Comparison of ENCODE assay signal across 1 cellular context in the genomic region with DNA sequence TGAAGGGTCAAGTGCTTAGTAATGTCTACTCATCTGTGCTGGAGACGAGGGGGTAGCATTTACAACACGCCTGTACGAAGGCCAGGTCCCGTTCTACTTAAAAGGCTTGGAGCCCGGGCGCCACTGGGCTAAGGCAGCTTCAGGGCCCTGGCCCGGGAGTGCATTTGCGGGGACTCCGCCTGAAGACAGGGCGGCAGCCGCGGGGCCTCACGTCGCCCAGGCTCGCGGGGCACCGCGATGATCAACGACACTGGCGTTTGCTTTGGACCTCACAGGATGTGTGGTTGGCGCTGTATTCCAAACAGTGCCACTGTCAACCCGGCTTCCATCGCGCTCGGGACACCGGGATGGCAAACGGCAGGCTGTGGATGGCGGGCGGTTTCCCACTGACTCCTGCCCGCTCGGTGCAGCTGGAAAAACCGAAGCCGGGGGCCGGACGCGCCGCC.
A peak's percentile ranks its signal among the peaks of the same experiment; 100 is the strongest.
TF ChIP-seq lines count a peak whose summit lies in the region.

No MANE protein-coding gene starts in this region.

TF ChIP-seq in HepG2, 621 proteins besides CTCF, POLR2A, EP300 and RAD21 (continued from another document and continues in another):
- TF ChIP-seq, protein P1, sequence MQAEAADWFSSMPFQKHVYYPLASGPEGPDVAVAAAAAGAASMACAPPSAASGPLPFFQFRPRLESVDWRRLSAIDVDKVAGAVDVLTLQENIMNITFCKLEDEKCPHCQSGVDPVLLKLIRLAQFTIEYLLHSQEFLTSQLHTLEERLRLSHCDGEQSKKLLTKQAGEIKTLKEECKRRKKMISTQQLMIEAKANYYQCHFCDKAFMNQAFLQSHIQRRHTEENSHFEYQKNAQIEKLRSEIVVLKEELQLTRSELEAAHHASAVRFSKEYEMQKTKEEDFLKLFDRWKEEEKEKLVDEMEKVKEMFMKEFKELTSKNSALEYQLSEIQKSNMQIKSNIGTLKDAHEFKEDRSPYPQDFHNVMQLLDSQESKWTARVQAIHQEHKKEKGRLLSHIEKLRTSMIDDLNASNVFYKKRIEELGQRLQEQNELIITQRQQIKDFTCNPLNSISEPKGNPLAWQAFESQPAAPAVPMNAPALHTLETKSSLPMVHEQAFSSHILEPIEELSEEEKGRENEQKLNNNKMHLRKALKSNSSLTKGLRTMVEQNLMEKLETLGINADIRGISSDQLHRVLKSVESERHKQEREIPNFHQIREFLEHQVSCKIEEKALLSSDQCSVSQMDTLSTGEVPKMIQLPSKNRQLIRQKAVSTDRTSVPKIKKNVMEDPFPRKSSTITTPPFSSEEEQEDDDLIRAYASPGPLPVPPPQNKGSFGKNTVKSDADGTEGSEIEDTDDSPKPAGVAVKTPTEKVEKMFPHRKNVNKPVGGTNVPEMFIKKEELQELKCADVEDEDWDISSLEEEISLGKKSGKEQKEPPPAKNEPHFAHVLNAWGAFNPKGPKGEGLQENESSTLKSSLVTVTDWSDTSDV (CRISPR knock-in tag; IDR thresholded peaks at IDR 0.05) = no peak
- TF ChIP-seq GABPB1 (CRISPR knock-in tag; IDR thresholded peaks at IDR 0.05) (peak; percentile 43; the same call in 1 of the 2 replicates), ZFP36 (IDR thresholded peaks at IDR 0.05; ENCODE audit: borderline replicate concordance, low read depth, low read length, partially characterized antibody) (no peak), ZNF615 (CRISPR knock-in tag; IDR thresholded peaks at IDR 0.05; ENCODE audit: borderline replicate concordance) (no peak), ARNTL (CRISPR knock-in tag; IDR thresholded peaks at IDR 0.05) (no peak), ZBTB42 (CRISPR knock-in tag; IDR thresholded peaks at IDR 0.05) (no peak), MEF2D (CRISPR knock-in tag; IDR thresholded peaks at IDR 0.05) (0 out of 2 replicates have a peak, but pooled peaks have one; percentile 37), STAG1 (CRISPR knock-in tag; IDR thresholded peaks at IDR 0.05) (no peak), ADNP (CRISPR knock-in tag; IDR thresholded peaks at IDR 0.05) (no peak), IKZF1 (IDR thresholded peaks at IDR 0.05) (no peak), SNAI1 (CRISPR knock-in tag; IDR thresholded peaks at IDR 0.05; ENCODE audit: borderline replicate concordance) (no peak), ZNF230 (CRISPR knock-in tag; IDR thresholded peaks at IDR 0.05) (peak; percentile 48; the same call in 1 of the 2 replicates), EZH2 (conservative IDR thresholded peaks at IDR 0.05; ENCODE audit: low read depth, low read length) (no peak), ZNF652 (CRISPR knock-in tag; IDR thresholded peaks at IDR 0.05; ENCODE audit: borderline replicate concordance, low read depth) (no peak), BRD4 (CRISPR knock-in tag; IDR thresholded peaks at IDR 0.05) (no peak), ZNF567 (CRISPR knock-in tag; IDR thresholded peaks at IDR 0.05; ENCODE audit: borderline replicate concordance) (no peak), ZNF549 (CRISPR knock-in tag; IDR thresholded peaks at IDR 0.05) (no peak), ZNF468 (CRISPR knock-in tag; IDR thresholded peaks at IDR 0.05) (no peak), PHB2 (IDR thresholded peaks at IDR 0.05; ENCODE audit: partially characterized antibody) (no peak), JARID2 (CRISPR knock-in tag; IDR thresholded peaks at IDR 0.05; ENCODE audit: insufficient replicate concordance) (no peak), SP5 (CRISPR knock-in tag; IDR thresholded peaks at IDR 0.05; ENCODE audit: borderline replicate concordance, low read depth) (no peak), TCF7 (IDR thresholded peaks at IDR 0.05; ENCODE audit: low read depth) (no peak), ZNF781 (CRISPR knock-in tag; IDR thresholded peaks at IDR 0.05; ENCODE audit: borderline replicate concordance, not compliant biosample characterization) (no peak), SSRP1 (CRISPR knock-in tag; IDR thresholded peaks at IDR 0.05) (no peak), SP2 (CRISPR knock-in tag; IDR thresholded peaks at IDR 0.05) (no peak), HOXA3 (CRISPR knock-in tag; IDR thresholded peaks at IDR 0.05) (no peak), ZFP36L2 (CRISPR knock-in tag; IDR thresholded peaks at IDR 0.05) (no peak), ZNF563 (CRISPR knock-in tag; IDR thresholded peaks at IDR 0.05) (no peak), ZBTB8A (CRISPR knock-in tag; IDR thresholded peaks at IDR 0.05; ENCODE audit: borderline replicate concordance, low read depth) (0 out of 2 replicates have a peak, but pooled peaks have one; percentile 48), SOX6 (IDR thresholded peaks at IDR 0.05) (no peak), SOX6 (CRISPR knock-in tag; IDR thresholded peaks at IDR 0.05) (no peak; the same call in 1 of the 2 replicates)
- TF ChIP-seq, protein P2, sequence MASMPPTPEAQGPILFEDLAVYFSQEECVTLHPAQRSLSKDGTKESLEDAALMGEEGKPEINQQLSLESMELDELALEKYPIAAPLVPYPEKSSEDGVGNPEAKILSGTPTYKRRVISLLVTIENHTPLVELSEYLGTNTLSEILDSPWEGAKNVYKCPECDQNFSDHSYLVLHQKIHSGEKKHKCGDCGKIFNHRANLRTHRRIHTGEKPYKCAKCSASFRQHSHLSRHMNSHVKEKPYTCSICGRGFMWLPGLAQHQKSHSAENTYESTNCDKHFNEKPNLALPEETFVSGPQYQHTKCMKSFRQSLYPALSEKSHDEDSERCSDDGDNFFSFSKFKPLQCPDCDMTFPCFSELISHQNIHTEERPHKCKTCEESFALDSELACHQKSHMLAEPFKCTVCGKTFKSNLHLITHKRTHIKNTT (CRISPR knock-in tag; IDR thresholded peaks at IDR 0.05) = no peak
- TF ChIP-seq, protein P3, sequence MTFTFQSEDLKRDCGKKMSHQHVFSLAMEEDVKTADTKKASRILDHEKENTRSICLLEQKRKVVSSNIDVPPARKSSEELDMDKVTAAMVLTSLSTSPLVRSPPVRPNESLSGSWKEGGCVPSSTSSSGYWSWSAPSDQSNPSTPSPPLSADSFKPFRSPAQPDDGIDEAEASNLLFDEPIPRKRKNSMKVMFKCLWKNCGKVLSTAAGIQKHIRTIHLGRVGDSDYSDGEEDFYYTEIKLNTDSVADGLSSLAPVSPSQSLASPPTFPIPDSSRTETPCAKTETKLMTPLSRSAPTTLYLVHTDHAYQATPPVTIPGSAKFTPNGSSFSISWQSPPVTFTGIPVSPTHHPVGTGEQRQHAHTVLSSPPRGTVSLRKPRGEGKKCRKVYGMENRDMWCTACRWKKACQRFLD (CRISPR knock-in tag; IDR thresholded peaks at IDR 0.05; ENCODE audit: borderline replicate concordance) = no peak; the same call in 1 of the 2 replicates
- TF ChIP-seq, protein P4, sequence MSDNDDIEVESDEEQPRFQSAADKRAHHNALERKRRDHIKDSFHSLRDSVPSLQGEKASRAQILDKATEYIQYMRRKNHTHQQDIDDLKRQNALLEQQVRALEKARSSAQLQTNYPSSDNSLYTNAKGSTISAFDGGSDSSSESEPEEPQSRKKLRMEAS (IDR thresholded peaks at IDR 0.05) = no peak
- TF ChIP-seq, protein P5, sequence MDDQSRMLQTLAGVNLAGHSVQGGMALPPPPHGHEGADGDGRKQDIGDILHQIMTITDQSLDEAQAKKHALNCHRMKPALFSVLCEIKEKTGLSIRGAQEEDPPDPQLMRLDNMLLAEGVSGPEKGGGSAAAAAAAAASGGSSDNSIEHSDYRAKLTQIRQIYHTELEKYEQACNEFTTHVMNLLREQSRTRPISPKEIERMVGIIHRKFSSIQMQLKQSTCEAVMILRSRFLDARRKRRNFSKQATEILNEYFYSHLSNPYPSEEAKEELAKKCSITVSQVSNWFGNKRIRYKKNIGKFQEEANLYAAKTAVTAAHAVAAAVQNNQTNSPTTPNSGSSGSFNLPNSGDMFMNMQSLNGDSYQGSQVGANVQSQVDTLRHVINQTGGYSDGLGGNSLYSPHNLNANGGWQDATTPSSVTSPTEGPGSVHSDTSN (CRISPR knock-in tag; IDR thresholded peaks at IDR 0.05; ENCODE audit: borderline replicate concordance) = no peak
- TF ChIP-seq, protein P6, sequence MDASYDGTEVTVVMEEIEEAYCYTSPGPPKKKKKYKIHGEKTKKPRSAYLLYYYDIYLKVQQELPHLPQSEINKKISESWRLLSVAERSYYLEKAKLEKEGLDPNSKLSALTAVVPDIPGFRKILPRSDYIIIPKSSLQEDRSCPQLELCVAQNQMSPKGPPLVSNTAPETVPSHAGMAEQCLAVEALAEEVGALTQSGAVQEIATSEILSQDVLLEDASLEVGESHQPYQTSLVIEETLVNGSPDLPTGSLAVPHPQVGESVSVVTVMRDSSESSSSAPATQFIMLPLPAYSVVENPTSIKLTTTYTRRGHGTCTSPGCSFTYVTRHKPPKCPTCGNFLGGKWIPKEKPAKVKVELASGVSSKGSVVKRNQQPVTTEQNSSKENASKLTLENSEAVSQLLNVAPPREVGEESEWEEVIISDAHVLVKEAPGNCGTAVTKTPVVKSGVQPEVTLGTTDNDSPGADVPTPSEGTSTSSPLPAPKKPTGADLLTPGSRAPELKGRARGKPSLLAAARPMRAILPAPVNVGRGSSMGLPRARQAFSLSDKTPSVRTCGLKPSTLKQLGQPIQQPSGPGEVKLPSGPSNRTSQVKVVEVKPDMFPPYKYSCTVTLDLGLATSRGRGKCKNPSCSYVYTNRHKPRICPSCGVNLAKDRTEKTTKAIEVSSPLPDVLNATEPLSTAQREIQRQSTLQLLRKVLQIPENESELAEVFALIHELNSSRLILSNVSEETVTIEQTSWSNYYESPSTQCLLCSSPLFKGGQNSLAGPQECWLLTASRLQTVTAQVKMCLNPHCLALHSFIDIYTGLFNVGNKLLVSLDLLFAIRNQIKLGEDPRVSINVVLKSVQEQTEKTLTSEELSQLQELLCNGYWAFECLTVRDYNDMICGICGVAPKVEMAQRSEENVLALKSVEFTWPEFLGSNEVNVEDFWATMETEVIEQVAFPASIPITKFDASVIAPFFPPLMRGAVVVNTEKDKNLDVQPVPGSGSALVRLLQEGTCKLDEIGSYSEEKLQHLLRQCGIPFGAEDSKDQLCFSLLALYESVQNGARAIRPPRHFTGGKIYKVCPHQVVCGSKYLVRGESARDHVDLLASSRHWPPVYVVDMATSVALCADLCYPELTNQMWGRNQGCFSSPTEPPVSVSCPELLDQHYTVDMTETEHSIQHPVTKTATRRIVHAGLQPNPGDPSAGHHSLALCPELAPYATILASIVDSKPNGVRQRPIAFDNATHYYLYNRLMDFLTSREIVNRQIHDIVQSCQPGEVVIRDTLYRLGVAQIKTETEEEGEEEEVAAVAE (CRISPR knock-in tag; IDR thresholded peaks at IDR 0.05; ENCODE audit: borderline replicate concordance) = no peak
- TF ChIP-seq, protein P7, sequence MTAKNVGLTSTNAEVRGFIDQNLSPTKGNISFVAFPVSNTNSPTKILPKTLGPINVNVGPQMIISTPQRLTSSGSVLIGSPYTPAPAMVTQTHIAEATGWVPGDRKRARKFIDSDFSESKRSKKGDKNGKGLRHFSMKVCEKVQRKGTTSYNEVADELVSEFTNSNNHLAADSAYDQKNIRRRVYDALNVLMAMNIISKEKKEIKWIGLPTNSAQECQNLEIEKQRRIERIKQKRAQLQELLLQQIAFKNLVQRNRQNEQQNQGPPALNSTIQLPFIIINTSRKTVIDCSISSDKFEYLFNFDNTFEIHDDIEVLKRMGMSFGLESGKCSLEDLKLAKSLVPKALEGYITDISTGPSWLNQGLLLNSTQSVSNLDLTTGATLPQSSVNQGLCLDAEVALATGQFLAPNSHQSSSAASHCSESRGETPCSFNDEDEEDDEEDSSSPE (CRISPR knock-in tag; IDR thresholded peaks at IDR 0.05) = no peak
- TF ChIP-seq, protein P8, sequence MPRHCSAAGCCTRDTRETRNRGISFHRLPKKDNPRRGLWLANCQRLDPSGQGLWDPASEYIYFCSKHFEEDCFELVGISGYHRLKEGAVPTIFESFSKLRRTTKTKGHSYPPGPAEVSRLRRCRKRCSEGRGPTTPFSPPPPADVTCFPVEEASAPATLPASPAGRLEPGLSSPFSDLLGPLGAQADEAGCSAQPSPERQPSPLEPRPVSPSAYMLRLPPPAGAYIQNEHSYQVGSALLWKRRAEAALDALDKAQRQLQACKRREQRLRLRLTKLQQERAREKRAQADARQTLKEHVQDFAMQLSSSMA (CRISPR knock-in tag; IDR thresholded peaks at IDR 0.05) = 0 out of 2 replicates have a peak, but pooled peaks have one; percentile 1
- TF ChIP-seq, protein P9, sequence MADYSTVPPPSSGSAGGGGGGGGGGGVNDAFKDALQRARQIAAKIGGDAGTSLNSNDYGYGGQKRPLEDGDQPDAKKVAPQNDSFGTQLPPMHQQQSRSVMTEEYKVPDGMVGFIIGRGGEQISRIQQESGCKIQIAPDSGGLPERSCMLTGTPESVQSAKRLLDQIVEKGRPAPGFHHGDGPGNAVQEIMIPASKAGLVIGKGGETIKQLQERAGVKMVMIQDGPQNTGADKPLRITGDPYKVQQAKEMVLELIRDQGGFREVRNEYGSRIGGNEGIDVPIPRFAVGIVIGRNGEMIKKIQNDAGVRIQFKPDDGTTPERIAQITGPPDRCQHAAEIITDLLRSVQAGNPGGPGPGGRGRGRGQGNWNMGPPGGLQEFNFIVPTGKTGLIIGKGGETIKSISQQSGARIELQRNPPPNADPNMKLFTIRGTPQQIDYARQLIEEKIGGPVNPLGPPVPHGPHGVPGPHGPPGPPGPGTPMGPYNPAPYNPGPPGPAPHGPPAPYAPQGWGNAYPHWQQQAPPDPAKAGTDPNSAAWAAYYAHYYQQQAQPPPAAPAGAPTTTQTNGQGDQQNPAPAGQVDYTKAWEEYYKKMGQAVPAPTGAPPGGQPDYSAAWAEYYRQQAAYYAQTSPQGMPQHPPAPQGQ (CRISPR knock-in tag; IDR thresholded peaks at IDR 0.05; ENCODE audit: borderline replicate concordance) = no peak
- TF ChIP-seq, protein P10, sequence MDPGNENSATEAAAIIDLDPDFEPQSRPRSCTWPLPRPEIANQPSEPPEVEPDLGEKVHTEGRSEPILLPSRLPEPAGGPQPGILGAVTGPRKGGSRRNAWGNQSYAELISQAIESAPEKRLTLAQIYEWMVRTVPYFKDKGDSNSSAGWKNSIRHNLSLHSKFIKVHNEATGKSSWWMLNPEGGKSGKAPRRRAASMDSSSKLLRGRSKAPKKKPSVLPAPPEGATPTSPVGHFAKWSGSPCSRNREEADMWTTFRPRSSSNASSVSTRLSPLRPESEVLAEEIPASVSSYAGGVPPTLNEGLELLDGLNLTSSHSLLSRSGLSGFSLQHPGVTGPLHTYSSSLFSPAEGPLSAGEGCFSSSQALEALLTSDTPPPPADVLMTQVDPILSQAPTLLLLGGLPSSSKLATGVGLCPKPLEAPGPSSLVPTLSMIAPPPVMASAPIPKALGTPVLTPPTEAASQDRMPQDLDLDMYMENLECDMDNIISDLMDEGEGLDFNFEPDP (CRISPR knock-in tag; conservative IDR thresholded peaks at IDR 0.05) = no peak
- TF ChIP-seq, protein P11, sequence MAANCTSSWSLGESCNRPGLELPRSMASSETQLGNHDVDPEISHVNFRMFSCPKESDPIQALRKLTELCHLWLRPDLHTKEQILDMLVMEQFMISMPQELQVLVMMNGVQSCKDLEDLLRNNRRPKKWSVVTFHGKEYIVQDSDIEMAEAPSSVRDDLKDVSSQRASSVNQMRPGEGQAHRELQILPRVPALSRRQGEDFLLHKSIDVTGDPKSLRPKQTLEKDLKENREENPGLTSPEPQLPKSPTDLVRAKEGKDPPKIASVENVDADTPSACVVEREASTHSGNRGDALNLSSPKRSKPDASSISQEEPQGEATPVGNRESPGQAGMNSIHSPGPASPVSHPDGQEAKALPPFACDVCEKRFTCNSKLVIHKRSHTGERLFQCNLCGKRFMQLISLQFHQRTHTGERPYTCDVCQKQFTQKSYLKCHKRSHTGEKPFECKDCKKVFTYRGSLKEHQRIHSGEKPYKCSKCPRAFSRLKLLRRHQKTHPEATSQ (CRISPR knock-in tag; IDR thresholded peaks at IDR 0.05; ENCODE audit: borderline replicate concordance) = no peak
- TF ChIP-seq, protein P12, sequence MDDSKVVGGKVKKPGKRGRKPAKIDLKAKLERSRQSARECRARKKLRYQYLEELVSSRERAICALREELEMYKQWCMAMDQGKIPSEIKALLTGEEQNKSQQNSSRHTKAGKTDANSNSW (CRISPR knock-in tag; IDR thresholded peaks at IDR 0.05; ENCODE audit: borderline replicate concordance) = no peak
